Comparison of ENCODE assay signal across 10 cellular contexts in the genomic region with DNA sequence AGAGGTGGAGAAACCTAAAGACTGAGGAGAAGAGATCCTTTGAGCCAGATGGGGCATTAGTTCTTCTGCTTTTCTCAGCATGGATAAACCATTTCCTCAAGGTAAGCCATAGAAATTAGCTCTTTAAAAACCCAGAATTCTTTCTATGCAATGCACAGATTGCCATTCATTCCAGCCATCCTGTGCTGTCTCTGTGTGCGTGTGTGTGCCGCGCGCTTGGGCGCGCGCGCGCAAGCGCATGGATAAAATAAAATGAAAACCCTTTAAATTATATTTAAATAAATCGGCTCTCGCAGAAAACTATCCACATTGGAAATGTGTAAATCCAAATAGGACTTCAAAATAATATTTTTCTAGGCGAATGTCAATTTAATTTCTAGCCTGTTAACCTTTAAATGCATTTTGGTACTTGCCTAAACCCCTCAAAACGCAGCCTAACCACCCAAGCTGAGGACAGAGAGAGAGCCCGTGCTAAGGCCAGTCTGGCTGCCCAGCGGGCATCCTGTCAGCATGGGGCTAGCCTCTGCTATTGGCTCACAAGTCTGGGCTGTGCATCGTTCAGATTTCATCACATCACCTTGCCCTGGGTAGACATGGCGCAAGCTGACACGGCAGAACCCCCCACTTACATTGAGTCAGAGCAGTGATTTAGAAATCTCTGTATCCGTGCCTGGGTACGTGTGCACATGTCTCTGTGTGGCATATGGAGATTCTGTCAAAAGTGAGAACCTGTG.
DNase-seq lines count a peak whose midpoint lies in the region; ATAC-seq lines count a peak whose summit lies in the region.
"Had no signal": no experiment of that assay in that cellular context is flagged by ENCODE, and none has a peak within 500 bp of the region (broad histone marks: within the 10 kb centered on the region; RNA-seq: fewer than 3 reads in every experiment).

No MANE protein-coding gene starts in this region.

- no peak overlapping the region for H3K27ac ChIP-seq in iPS DF 6.9 (ENCODE audit: low read length)
- H3K27ac ChIP-seq in stomach smooth muscle (ENCODE audit: low read length) = no peak overlapping the region
- H3K27ac ChIP-seq: BLaER1 had no signal

- H3K4me1 ChIP-seq in iPS DF 6.9 (ENCODE audit: control insufficient read depth, insufficient read depth, low read length) = no peaks in the 10 kb centered on the region
- no peaks in the 10 kb centered on the region for H3K4me1 ChIP-seq in stomach smooth muscle (ENCODE audit: control insufficient read depth, insufficient read depth, low read length)
- H3K4me1 ChIP-seq: BLaER1 had no signal

- WGBS in iPS DF 6.9 (ENCODE audit: insufficient coverage, insufficient read length) = no CpG with 5 or more reads among the region's 21 CpGs

- peaks cover under 1% of the 10 kb centered on the region for H3K9me3 Mint-ChIP-seq in activated naive CD8-positive, alpha-beta T cell treated with anti-CD3 and anti-CD28 coated beads for 36 hours

- H3K27ac Mint-ChIP-seq in activated naive CD8-positive, alpha-beta T cell treated with anti-CD3 and anti-CD28 coated beads for 36 hours = no peak overlapping the region

- H3K4me1 Mint-ChIP-seq in activated naive CD8-positive, alpha-beta T cell treated with anti-CD3 and anti-CD28 coated beads for 36 hours = peaks cover 2% of the 10 kb centered on the region

- no peak for ATAC-seq in HG02678 (IDR thresholded peaks at IDR 0.05; ENCODE audit: unreplicated experiment)

- no peak overlapping the region for H3K9ac ChIP-seq in stomach smooth muscle (ENCODE audit: low read length in 2 of 2)
- H3K9ac ChIP-seq: BLaER1 had no signal

- peak overlapping the region; percentile 60 for H3K4me3 Mint-ChIP-seq in activated naive CD8-positive, alpha-beta T cell treated with anti-CD3 and anti-CD28 coated beads for 36 hours

- peak overlapping the region; percentile 8; the same call in 1 of the 2 replicates for H3K4me3 ChIP-seq in iPS DF 6.9 (ENCODE audit: low read length)
- H3K4me3 ChIP-seq in stomach smooth muscle (ENCODE audit: low read length in 2 of 2) = peak overlapping the region; percentile 70 to 73
- H3K4me3 ChIP-seq: BLaER1, lung had no signal

- H3K9me3 ChIP-seq in iPS DF 6.9 (ENCODE audit: control insufficient read depth, insufficient read depth, low read length) (no peaks in the 10 kb centered on the region), stomach smooth muscle (ENCODE audit: control insufficient read depth in 2 of 2, low read length in 2 of 2) (no peaks in the 10 kb centered on the region)
- H3K9me3 ChIP-seq: BLaER1 had no signal

- H3K27me3 Mint-ChIP-seq in activated naive CD8-positive, alpha-beta T cell treated with anti-CD3 and anti-CD28 coated beads for 36 hours = no peaks in the 10 kb centered on the region

- DNase-seq in NCI-H82 (lab: John Stamatoyannopoulos, UW) = peak; percentile 6
- no peak for DNase-seq in NCI-H82 treated with DMSO at 0.1 percent for 48 hours (lab: John Stamatoyannopoulos, UW; ENCODE audit: unreplicated experiment)
- no peak for DNase-seq in activated naive CD8-positive, alpha-beta T cell treated with anti-CD3 and anti-CD28 coated beads for 36 hours
- DNase-seq in iPS DF 6.9 (ENCODE audit: low read depth, low spot score) = no peak
- DNase-seq in SW480 (ENCODE audit: low spot score) = no peak
- no peak for DNase-seq in stimulated activated CD4-positive, alpha-beta T cell treated with anti-CD3 and anti-CD28 coated beads, Interleukin-4, amount 100 ng/mL, for 24 hours

- H3K36me3 ChIP-seq in iPS DF 6.9 (ENCODE audit: control insufficient read depth, insufficient read depth, low read length) = no peaks in the 10 kb centered on the region
- no peaks in the 10 kb centered on the region for H3K36me3 ChIP-seq in stomach smooth muscle (ENCODE audit: control insufficient read depth in 2 of 2, insufficient read depth in 2 of 2, low read length in 2 of 2)
- H3K36me3 ChIP-seq: BLaER1 had no signal

- H3K27me3 ChIP-seq in iPS DF 6.9 (ENCODE audit: control insufficient read depth, insufficient read depth, low read length) (no peaks in the 10 kb centered on the region), stomach smooth muscle (ENCODE audit: control insufficient read depth in 1 of 2, insufficient read depth in 2 of 2, low read length in 2 of 2) (no peaks in the 10 kb centered on the region)

- H3K36me3 Mint-ChIP-seq in activated naive CD8-positive, alpha-beta T cell treated with anti-CD3 and anti-CD28 coated beads for 36 hours = no peaks in the 10 kb centered on the region
